9 cellular contexts compared by ENCODE assay signal in genomic region chr18:54444309-54444914, GRCh38.
DNase-seq lines count a peak whose midpoint lies in the region; ATAC-seq and TF ChIP-seq lines count a peak whose summit lies in the region.
"Had no signal": no experiment of that assay in that cellular context is flagged by ENCODE, and none has a peak within 500 bp of the region (broad histone marks: within the 10 kb centered on the region; RNA-seq: fewer than 3 reads in every experiment).

No MANE protein-coding gene starts in this region.

- no peak overlapping the region for H3K4me2 ChIP-seq in smooth muscle cell

- no peak overlapping the region for H3K27ac ChIP-seq in smooth muscle cell (ENCODE audit: low read depth)
- H3K27ac ChIP-seq: SJSA1 had no signal

- TF ChIP-seq CTCF in GM12875 (IDR thresholded peaks at IDR 0.05; ENCODE audit: borderline replicate concordance, insufficient read depth, low read depth, low read length) = peak; percentile 77
- peak; percentile 80 for TF ChIP-seq CTCF in smooth muscle cell (IDR thresholded peaks at IDR 0.05; ENCODE audit: borderline replicate concordance, insufficient read depth, poor library complexity, severe bottlenecking)

- H3K9ac ChIP-seq in adipocyte (ENCODE audit: low read length) (no peak overlapping the region), smooth muscle cell (ENCODE audit: low read depth) (no peak overlapping the region)

- peak overlapping the region; percentile 75 for H2AFZ ChIP-seq in smooth muscle cell (ENCODE audit: low read depth)

- H3K4me3 ChIP-seq in GM12875 (ENCODE audit: low read depth, low read length) (no peak overlapping the region), adipocyte (ENCODE audit: low read length) (no peak overlapping the region), smooth muscle cell (no peak overlapping the region)
- H3K4me3 ChIP-seq: SJSA1 had no signal

- H3K36me3 ChIP-seq in adipocyte (ENCODE audit: control insufficient read depth, insufficient read depth, low read length, severe bottlenecking) (no peaks in the 10 kb centered on the region), smooth muscle cell (ENCODE audit: low read depth) (no peaks in the 10 kb centered on the region)
- H3K36me3 ChIP-seq: SJSA1 had no signal

- H3K4me1 ChIP-seq in adipocyte (ENCODE audit: control insufficient read depth, insufficient read depth, low read length) (no peaks in the 10 kb centered on the region), smooth muscle cell (ENCODE audit: low read depth) (peaks cover 4% of the 10 kb centered on the region)
- H3K4me1 ChIP-seq: SJSA1 had no signal

- H3K9me3 ChIP-seq in adipocyte (ENCODE audit: control insufficient read depth, low read length) (no peaks in the 10 kb centered on the region), smooth muscle cell (replicated peaks; ENCODE audit: low read depth) (no peaks in the 10 kb centered on the region)
- H3K9me3 ChIP-seq: SJSA1 had no signal

- DNase-seq in AG08396 (ENCODE audit: low spot score) (peak; percentile 42), NCI-H2171 treated with DMSO at 0.1 percent for 48 hours (lab: John Stamatoyannopoulos, UW) (peak; percentile 16), adipocyte (ENCODE audit: low read depth) (peak; percentile 75), hepatic stellate cell (ENCODE audit: low spot score) (peak; percentile 13), smooth muscle cell (lab: John Stamatoyannopoulos, UW; ENCODE audit: unreplicated experiment) (peak; percentile 1)

- peak; percentile 82 for ATAC-seq in HG02884 (IDR thresholded peaks at IDR 0.05; ENCODE audit: unreplicated experiment)
- ATAC-seq in GM21515 (IDR thresholded peaks at IDR 0.05; ENCODE audit: unreplicated experiment) = no peak

- WGBS in smooth muscle cell (ENCODE audit: low lambda C conversion rate) = 13% methylated on average over 7 of the region's 7 CpGs

- no peaks in the 10 kb centered on the region for H3F3A ChIP-seq in smooth muscle cell (ENCODE audit: low read depth)

- no peaks in the 10 kb centered on the region for H3K79me2 ChIP-seq in smooth muscle cell (ENCODE audit: low read depth)

- H4K20me1 ChIP-seq in smooth muscle cell (ENCODE audit: low read depth) = no peaks in the 10 kb centered on the region

- H3K27me3 ChIP-seq in adipocyte (replicated peaks; ENCODE audit: control insufficient read depth, insufficient read depth, low read length) (peaks cover 8% of the 10 kb centered on the region), smooth muscle cell (ENCODE audit: low read depth) (no peaks in the 10 kb centered on the region)
- H3K27me3 ChIP-seq: SJSA1 had no signal

Comparison
In these comparisons a context has a peak if more than half of its experiments do, and no peak if none do; other contexts are left out.
1. DNase-seq: peak in every context shown above with its lines; median percentile 75 in adipocyte; 42 in AG08396; 16 in NCI-H2171 treated with DMSO at 0.1 percent for 48 hours; 13 in hepatic stellate cell; 1 in smooth muscle cell.